ENCODE assay signal across 8 cellular contexts in the genomic region with DNA sequence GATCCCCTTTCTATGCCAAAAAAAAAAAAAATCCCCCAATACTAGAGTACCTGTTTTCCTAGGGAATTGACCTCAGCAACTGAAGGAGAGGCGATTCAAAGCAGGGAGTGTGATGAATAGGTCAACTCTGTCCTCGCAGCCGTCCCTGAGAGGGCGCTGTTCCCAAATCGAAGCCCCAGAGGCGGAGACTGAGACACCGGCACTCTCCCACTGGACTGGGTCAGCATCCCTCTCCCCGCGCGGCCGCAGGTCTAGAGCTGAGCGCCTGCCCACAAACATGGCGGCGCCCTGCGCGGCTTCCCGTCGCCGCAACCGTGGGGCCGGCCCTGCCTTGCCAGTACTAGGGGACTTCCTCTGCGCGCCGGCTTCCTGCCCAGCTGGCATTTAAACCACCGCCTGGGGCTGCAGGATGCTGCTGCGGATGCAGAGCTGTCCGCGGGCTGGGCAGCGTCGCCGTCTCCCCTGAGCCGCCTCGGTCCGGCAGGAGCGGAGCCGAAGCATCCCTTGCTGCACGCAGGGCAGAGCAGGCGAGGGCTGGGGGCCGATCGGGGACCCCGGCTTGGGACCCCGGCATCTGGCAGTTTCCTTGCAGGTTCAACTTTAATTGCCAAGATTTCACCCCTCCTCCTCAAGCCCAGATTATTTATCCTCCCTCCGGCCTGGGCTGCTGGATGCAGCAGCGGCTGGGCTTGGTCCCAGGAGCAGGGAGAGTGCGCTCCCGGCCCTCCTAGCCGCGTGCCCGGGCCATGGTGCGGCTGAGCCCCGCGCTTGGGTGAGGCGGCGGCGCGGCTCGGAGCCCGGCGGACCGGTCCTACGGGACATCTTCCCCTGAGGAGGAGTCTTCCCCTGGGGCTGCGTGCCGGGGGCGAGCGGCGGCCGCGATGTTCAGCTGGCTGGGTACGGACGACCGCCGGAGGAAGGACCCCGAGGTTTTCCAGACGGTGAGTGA. TPM values are rescaled to one million over a fixed set of nuclear protein-coding genes. Genes with fewer than 3 reads are reported as not detected.
DNase-seq lines count a peak whose midpoint lies in the region; ATAC-seq and TF ChIP-seq lines count a peak whose summit lies in the region.

A gene (plus strand): TSS at position 412 of the 949 bp plus-strand sequence. CDS start 470 bp downstream, at position 882.

- H3K4me2 ChIP-seq in osteoblast (ENCODE audit: insufficient read depth, low read length) = peak within 1 kb of the TSS; percentile 91

- H3K4me1 Mint-ChIP-seq in glutamatergic neuron (ENCODE audit: low read depth, unreplicated experiment) = peaks cover 12% of the 10 kb centered on the region

- peaks cover 7% of the 10 kb centered on the region for H3K79me2 ChIP-seq in osteoblast (ENCODE audit: insufficient read depth, low read length)

- H3K27ac ChIP-seq in SJSA1 (no peak within 1 kb of the TSS), osteoblast (ENCODE audit: low read depth, low read length) (peak within 1 kb of the TSS; percentile 26), thoracic aorta (peak within 1 kb of the TSS; percentile 76 to 83)

- ATAC-seq in GM21786 (IDR thresholded peaks at IDR 0.05; ENCODE audit: unreplicated experiment) (peak; percentile 95), thoracic aorta (ENCODE audit: insufficient number of reproducible peaks, low FRiP score, low read depth) (peak; percentile 57)
- peak; percentile 99 for ATAC-seq in activated naive CD4-positive, alpha-beta T cell treated with anti-CD3 and anti-CD28 coated beads, Interleukin-2, amount 50 U/mL, for 72 hours

- no peaks in the 10 kb centered on the region for H3K36me3 ChIP-seq in SJSA1
- H3K36me3 ChIP-seq in osteoblast (ENCODE audit: insufficient read depth, low read length) = no peaks in the 10 kb centered on the region
- H3K36me3 ChIP-seq in thoracic aorta = no peaks in the 10 kb centered on the region

- H3K4me1 ChIP-seq in SJSA1 (replicated peaks) = peaks cover 27% of the 10 kb centered on the region
- H3K4me1 ChIP-seq in osteoblast (ENCODE audit: insufficient read depth, low read length) = peaks cover 16% of the 10 kb centered on the region
- H3K4me1 ChIP-seq in thoracic aorta (ENCODE audit: control insufficient read depth in 1 of 2, low read depth in 2 of 2) = peaks cover 22 to 49% of the 10 kb centered on the region in 2 donors

- H3K27me3 ChIP-seq in SJSA1 (replicated peaks) (no peaks in the 10 kb centered on the region), osteoblast (ENCODE audit: insufficient read depth, low read length) (peaks cover 3% of the 10 kb centered on the region), thoracic aorta (replicated peaks; ENCODE audit: insufficient read depth) (no peaks in the 10 kb centered on the region)

- H3K27ac Mint-ChIP-seq in activated naive CD4-positive, alpha-beta T cell treated with anti-CD3 and anti-CD28 coated beads, Interleukin-2, amount 50 U/mL, for 72 hours = peak within 1 kb of the TSS in 1 of 2 donors; percentile 52
- H3K27ac Mint-ChIP-seq in glutamatergic neuron (ENCODE audit: unreplicated experiment) = peak within 1 kb of the TSS; percentile 43

- H3K36me3 Mint-ChIP-seq in activated naive CD4-positive, alpha-beta T cell treated with anti-CD3 and anti-CD28 coated beads, Interleukin-2, amount 50 U/mL, for 72 hours = no peaks in the 10 kb centered on the region
- no peaks in the 10 kb centered on the region for H3K36me3 Mint-ChIP-seq in glutamatergic neuron (ENCODE audit: unreplicated experiment)

- peak; percentile 67 for TF ChIP-seq CTCF in glutamatergic neuron (IDR thresholded peaks at IDR 0.05; ENCODE audit: partially characterized antibody, unreplicated experiment)
- peak; percentile 64 for TF ChIP-seq CTCF in osteoblast (IDR thresholded peaks at IDR 0.05; ENCODE audit: extremely low read depth, low read depth, low read length)
- TF ChIP-seq CTCF in thoracic aorta (IDR thresholded peaks at IDR 0.05) = peak; percentile 65

- no peaks in the 10 kb centered on the region for H3K9me3 Mint-ChIP-seq in activated naive CD4-positive, alpha-beta T cell treated with anti-CD3 and anti-CD28 coated beads, Interleukin-2, amount 50 U/mL, for 72 hours
- H3K9me3 Mint-ChIP-seq in glutamatergic neuron (ENCODE audit: unreplicated experiment) = peaks cover 4% of the 10 kb centered on the region

- DNase-seq in DMS53 treated with DMSO at 0.1 percent for 48 hours (lab: John Stamatoyannopoulos, UW; ENCODE audit: unreplicated experiment) (peak; percentile 79), Kasumi-1 (lab: John Stamatoyannopoulos, UW) (peak; percentile 22 to 37), SJSA1 (ENCODE audit: low read depth in 1 of 2, low spot score in 2 of 2) (peak; percentile 85 to 94), glutamatergic neuron (peak; percentile 99), osteoblast (ENCODE audit: insufficient read length, low spot score, missing footprints) (peak; percentile 97), thoracic aorta (ENCODE audit: low spot score) (peak; percentile 72)
- DNase-seq in activated naive CD4-positive, alpha-beta T cell treated with anti-CD3 and anti-CD28 coated beads, Interleukin-2, amount 50 U/mL, for 72 hours (ENCODE audit: low spot score in 2 of 2) = peak; percentile 82 to 92

- H3K4me3 Mint-ChIP-seq in glutamatergic neuron (ENCODE audit: unreplicated experiment) = peak within 1 kb of the TSS; percentile 82

- no peaks in the 10 kb centered on the region for H3K27me3 Mint-ChIP-seq in glutamatergic neuron (ENCODE audit: unreplicated experiment)

- H3K9me3 ChIP-seq in SJSA1 (replicated peaks) (no peaks in the 10 kb centered on the region), osteoblast (ENCODE audit: low read depth, low read length) (no peaks in the 10 kb centered on the region), thoracic aorta (no peaks in the 10 kb centered on the region)

- H2AFZ ChIP-seq in osteoblast (ENCODE audit: low read length) = peak within 1 kb of the TSS; percentile 91

- H3K4me3 ChIP-seq in SJSA1 = peak within 1 kb of the TSS; percentile 47
- peak within 1 kb of the TSS; percentile 83 for H3K4me3 ChIP-seq in osteoblast (ENCODE audit: insufficient read depth, low read length)
- peak within 1 kb of the TSS; percentile 87 for H3K4me3 ChIP-seq in thoracic aorta

- peaks cover under 1% of the 10 kb centered on the region for H4K20me1 ChIP-seq in osteoblast (ENCODE audit: insufficient read depth, low read length)

RNA-seq across cellular contexts. Expression of the gene that starts here (rescaled TPM):
- 3.0 and 8.1 TPM in 2 replicates for total RNA-seq in SJSA1 (2014; rRNA removed; shearing (Covaris generic))
- 1 to 10 TPM in 1 of 2 donors, under 1 TPM in 1; 0.48 to 1.9 TPM for total RNA-seq in activated naive CD4-positive, alpha-beta T cell treated with anti-CD3 and anti-CD28 coated beads, Interleukin-2, amount 50 U/mL, for 72 hours
- 11.5 TPM for total RNA-seq in glutamatergic neuron (ENCODE audit: unreplicated experiment)
- total RNA-seq in osteoblast = 16.3 and 17.4 TPM in 2 replicates
- total RNA-seq in thoracic aorta = 10 to 100 TPM; 35.8 to 61.6 TPM

Comparison
In these comparisons a context has a peak if more than half of its experiments do, and no peak if none do; other contexts are left out.
1. DNase-seq: peak in every context shown above with its lines; median percentile 99 in glutamatergic neuron; 97 in osteoblast; 90 in SJSA1; 87 in activated naive CD4-positive, alpha-beta T cell treated with anti-CD3 and anti-CD28 coated beads, Interleukin-2, amount 50 U/mL, for 72 hours; 79 in DMS53 treated with DMSO at 0.1 percent for 48 hours; 72 in thoracic aorta; 30 in Kasumi-1.